Comparison of ENCODE assay signal across 1 cellular context in the genomic region with DNA sequence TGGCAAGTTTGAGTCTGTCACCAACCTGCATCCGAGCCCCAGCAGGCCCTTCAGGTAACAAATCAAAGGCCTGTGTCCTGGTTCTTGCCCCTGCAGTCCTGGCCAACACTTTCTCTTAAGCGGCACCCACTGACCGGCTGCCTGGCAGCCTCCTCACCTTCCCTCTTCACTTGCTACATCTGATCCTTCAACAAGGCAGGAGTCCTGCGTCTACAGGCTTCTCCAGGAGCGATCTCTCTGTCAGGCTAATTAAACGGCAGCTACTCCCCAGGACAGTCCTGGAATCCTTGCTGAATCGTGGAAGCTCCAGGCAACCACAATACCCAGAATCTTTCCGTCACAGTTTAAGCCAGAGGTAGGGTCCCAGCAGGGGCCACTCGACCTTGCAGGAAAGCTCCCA.
TF ChIP-seq lines count a peak whose summit lies in the region.

No MANE protein-coding gene starts in this region.

TF ChIP-seq in IMR-90, 13 proteins besides CTCF, POLR2A, EP300 and RAD21:
- TF ChIP-seq, protein P1, sequence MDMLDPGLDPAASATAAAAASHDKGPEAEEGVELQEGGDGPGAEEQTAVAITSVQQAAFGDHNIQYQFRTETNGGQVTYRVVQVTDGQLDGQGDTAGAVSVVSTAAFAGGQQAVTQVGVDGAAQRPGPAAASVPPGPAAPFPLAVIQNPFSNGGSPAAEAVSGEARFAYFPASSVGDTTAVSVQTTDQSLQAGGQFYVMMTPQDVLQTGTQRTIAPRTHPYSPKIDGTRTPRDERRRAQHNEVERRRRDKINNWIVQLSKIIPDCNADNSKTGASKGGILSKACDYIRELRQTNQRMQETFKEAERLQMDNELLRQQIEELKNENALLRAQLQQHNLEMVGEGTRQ (IDR thresholded peaks at IDR 0.05; ENCODE audit: low read depth, low read length): no peak
- TF ChIP-seq CEBPB (IDR thresholded peaks at IDR 0.05; ENCODE audit: low read depth, low read length): no peak
- no peak for TF ChIP-seq CHD1 (IDR thresholded peaks at IDR 0.05; ENCODE audit: low read depth, low read length)
- TF ChIP-seq FOS (IDR thresholded peaks at IDR 0.05; ENCODE audit: low read depth, low read length): no peak
- no peak for TF ChIP-seq MAFK (IDR thresholded peaks at IDR 0.05; ENCODE audit: low read depth, low read length)
- no peak for TF ChIP-seq RCOR1 (IDR thresholded peaks at IDR 0.05; ENCODE audit: insufficient replicate concordance, low read length)
- no peak for TF ChIP-seq MAZ (IDR thresholded peaks at IDR 0.05; ENCODE audit: borderline replicate concordance, low read depth, low read length)
- TF ChIP-seq SMC3 (IDR thresholded peaks at IDR 0.05; ENCODE audit: low read depth, low read length): no peak
- TF ChIP-seq, protein P2, sequence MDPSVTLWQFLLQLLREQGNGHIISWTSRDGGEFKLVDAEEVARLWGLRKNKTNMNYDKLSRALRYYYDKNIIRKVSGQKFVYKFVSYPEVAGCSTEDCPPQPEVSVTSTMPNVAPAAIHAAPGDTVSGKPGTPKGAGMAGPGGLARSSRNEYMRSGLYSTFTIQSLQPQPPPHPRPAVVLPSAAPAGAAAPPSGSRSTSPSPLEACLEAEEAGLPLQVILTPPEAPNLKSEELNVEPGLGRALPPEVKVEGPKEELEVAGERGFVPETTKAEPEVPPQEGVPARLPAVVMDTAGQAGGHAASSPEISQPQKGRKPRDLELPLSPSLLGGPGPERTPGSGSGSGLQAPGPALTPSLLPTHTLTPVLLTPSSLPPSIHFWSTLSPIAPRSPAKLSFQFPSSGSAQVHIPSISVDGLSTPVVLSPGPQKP (IDR thresholded peaks at IDR 0.05; ENCODE audit: borderline replicate concordance, low read depth, low read length): no peak
- TF ChIP-seq MXI1 (IDR thresholded peaks at IDR 0.05; ENCODE audit: borderline replicate concordance, low read depth, low read length): no peak
- TF ChIP-seq RFX5 (IDR thresholded peaks at IDR 0.05; ENCODE audit: low read depth, low read length): no peak
